ENCODE assay signal across 8 cellular contexts in the genomic region with DNA sequence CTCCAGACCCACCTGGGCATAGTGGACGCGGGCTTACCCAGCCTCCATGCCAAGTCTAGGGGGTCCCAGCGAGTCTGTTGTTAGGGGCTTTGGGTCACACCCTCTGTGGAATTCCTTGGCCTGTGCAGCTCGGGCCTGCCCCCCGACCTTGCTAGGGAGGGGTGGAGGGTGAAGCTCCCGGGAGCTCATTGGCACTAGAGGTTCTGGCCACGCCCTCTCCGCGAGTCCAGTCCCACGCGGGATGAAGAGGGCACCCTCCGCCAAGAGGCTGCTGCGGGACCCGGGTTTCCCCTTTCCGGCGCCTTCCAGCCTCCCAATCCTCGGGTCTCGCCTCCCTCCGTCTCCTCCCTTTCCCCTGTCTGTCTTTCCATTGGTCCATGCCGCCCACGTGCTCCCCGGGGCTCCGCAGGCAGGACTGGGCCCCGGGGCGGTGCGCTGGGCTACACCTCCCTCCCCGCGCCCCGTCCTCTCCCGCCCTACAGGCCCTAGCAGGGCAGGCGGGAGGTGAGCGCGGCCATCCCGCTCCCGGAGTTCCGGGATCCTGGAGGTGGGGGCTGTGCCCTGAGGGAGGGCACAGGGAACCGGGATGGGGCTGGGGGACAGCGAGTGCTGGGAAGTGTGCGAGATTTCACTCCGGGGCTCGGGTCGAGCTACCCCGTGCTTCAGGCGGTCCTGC. TPM values are rescaled to one million over a fixed set of nuclear protein-coding genes. Genes with fewer than 3 reads are reported as not detected.
A peak's percentile ranks its signal among the peaks of the same experiment; 100 is the strongest.
DNase-seq lines count a peak whose midpoint lies in the region; ATAC-seq, FAIRE-seq and TF ChIP-seq lines count a peak whose summit lies in the region.

No MANE protein-coding gene starts in this region.

- H3K27ac ChIP-seq in A549 = peak overlapping the region; percentile 94 to 98
- H3K27ac ChIP-seq in VCaP = peak overlapping the region; percentile 86
- peak overlapping the region; percentile 90 to 97 for H3K27ac ChIP-seq in breast epithelium
- peak overlapping the region; percentile 82 for H3K27ac ChIP-seq in iPS-20b (ENCODE audit: low read length)
- H3K27ac ChIP-seq in skin epidermis = peak overlapping the region; percentile 56 to 98 (median 94)

- H3K4me2 ChIP-seq in A549 = peak overlapping the region; percentile 80

- no peak for TF ChIP-seq CTCF in A549 (IDR thresholded peaks at IDR 0.05)
- TF ChIP-seq CTCF in VCaP (conservative IDR thresholded peaks at IDR 0.05) = no peak
- peak in 1 of 3 donors; percentile 11 for TF ChIP-seq CTCF in breast epithelium (IDR thresholded peaks at IDR 0.05)

- POLR2A ChIA-PET in A549 (lab: Yijun Ruan, JAX) = interaction anchor here (0.7 to 2.3 kb wide), 9 partner anchors 17 to 324 kb away, joined by 3 to 14 read pairs (median 5); a partner anchor contains a TSS

- TF ChIP-seq EP300 in A549 (IDR thresholded peaks at IDR 0.05) = no peak

- TF ChIP-seq POLR2A in A549 (IDR thresholded peaks at IDR 0.05; ENCODE audit: low read length) (peak; percentile 79), breast epithelium (IDR thresholded peaks at IDR 0.05) (peak; percentile 58)

- ATAC-seq in A549 = peak; percentile 77 to 85
- ATAC-seq in GM18867 (IDR thresholded peaks at IDR 0.05; ENCODE audit: unreplicated experiment) = peak; percentile 62
- ATAC-seq in HG03108 (IDR thresholded peaks at IDR 0.05; ENCODE audit: unreplicated experiment) = peak; percentile 63

- peaks cover 20% of the 10 kb centered on the region for H3K4me1 ChIP-seq in A549
- H3K4me1 ChIP-seq in breast epithelium = peaks cover 5 to 9% of the 10 kb centered on the region in 2 donors
- H3K4me1 ChIP-seq in iPS-20b (ENCODE audit: insufficient read depth, low read length) = peaks cover 11% of the 10 kb centered on the region

- DNase-seq in A549 (ENCODE audit: low read depth in 1 of 2, low spot score in 1 of 2) = peak; percentile 97 to 98
- DNase-seq in NCI-H2196 (lab: John Stamatoyannopoulos, UW; ENCODE audit: unreplicated experiment) = peak; percentile 93
- peak; percentile 93 to 94 for DNase-seq in breast epithelium (ENCODE audit: low spot score in 2 of 2)

- H3K9ac ChIP-seq in iPS-20b (ENCODE audit: low read depth, low read length) = peak overlapping the region; percentile 89; the same call in 1 of the 2 replicates

- no peak for FAIRE-seq in A549 (lab: Jason Lieb, UNC)

- intact Hi-C loops in breast epithelium (cut with DNase I; ENCODE audit: low total_unique reads) = loop anchor here (5.0 kb wide), 1 partner anchor 72 kb away; no protein-coding TSS in a partner anchor

- no peaks in the 10 kb centered on the region for H3K36me3 ChIP-seq in breast epithelium
- peaks cover 38% of the 10 kb centered on the region for H3K36me3 ChIP-seq in iPS-20b (ENCODE audit: insufficient read depth, low read depth, low read length)

- no peaks in the 10 kb centered on the region for H3K9me3 ChIP-seq in A549
- H3K9me3 ChIP-seq in breast epithelium = no peaks in the 10 kb centered on the region
- no peaks in the 10 kb centered on the region for H3K9me3 ChIP-seq in iPS-20b (ENCODE audit: insufficient read depth, low read depth, low read length)

- 0% methylated on average over 12 of the region's 44 CpGs for WGBS in A549 (ENCODE audit: missing lambda C conversion rate)

- TF ChIP-seq RAD21 in A549 (conservative IDR thresholded peaks at IDR 0.05 in 1 of 2, IDR thresholded peaks at IDR 0.05 in 1 of 2) = no peak

- CTCF ChIA-PET in A549 (lab: Yijun Ruan, JAX) = interaction anchor here (0.5 to 7.7 kb wide), 32 partner anchors 12 to 386 kb away, joined by 3 to 149 read pairs (median 5); a partner anchor contains a TSS

- H3K4me3 ChIP-seq in A549 (peak overlapping the region; percentile 71), breast epithelium (peak overlapping the region; percentile 73 to 82 (median 79)), iPS-20b (ENCODE audit: low read length) (peak overlapping the region; percentile 97), skin epidermis (peak overlapping the region; percentile 63 to 91 (median 77))

- H3K27me3 ChIP-seq in breast epithelium (no peaks in the 10 kb centered on the region), iPS-20b (ENCODE audit: insufficient read depth, low read length) (peaks cover 17% of the 10 kb centered on the region)

TF ChIP-seq in A549, 52 proteins besides CTCF, POLR2A, EP300 and RAD21:
- TF ChIP-seq JUN (IDR thresholded peaks at IDR 0.05) (peak in 1 of 2 experiments; percentile 54; a peak in 2 of 5 replicates), ZNF302 (CRISPR knock-in tag; IDR thresholded peaks at IDR 0.05) (no peak), MAFK (IDR thresholded peaks at IDR 0.05; ENCODE audit: partially characterized antibody) (no peak), GATA3 (IDR thresholded peaks at IDR 0.05; ENCODE audit: borderline replicate concordance) (0 out of 2 replicates have a peak, but pooled peaks have one; percentile 21), KDM1A (IDR thresholded peaks at IDR 0.05; ENCODE audit: low read depth) (no peak), CHD4 (IDR thresholded peaks at IDR 0.05; ENCODE audit: borderline replicate concordance) (no peak), CBX2 (IDR thresholded peaks at IDR 0.05; ENCODE audit: borderline replicate concordance, low read depth) (no peak)
- TF ChIP-seq, protein P1, sequence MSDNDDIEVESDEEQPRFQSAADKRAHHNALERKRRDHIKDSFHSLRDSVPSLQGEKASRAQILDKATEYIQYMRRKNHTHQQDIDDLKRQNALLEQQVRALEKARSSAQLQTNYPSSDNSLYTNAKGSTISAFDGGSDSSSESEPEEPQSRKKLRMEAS (IDR thresholded peaks at IDR 0.05) = peak; percentile 79
- TF ChIP-seq, protein P2, sequence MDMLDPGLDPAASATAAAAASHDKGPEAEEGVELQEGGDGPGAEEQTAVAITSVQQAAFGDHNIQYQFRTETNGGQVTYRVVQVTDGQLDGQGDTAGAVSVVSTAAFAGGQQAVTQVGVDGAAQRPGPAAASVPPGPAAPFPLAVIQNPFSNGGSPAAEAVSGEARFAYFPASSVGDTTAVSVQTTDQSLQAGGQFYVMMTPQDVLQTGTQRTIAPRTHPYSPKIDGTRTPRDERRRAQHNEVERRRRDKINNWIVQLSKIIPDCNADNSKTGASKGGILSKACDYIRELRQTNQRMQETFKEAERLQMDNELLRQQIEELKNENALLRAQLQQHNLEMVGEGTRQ (IDR thresholded peaks at IDR 0.05) = peak; percentile 98
- TF ChIP-seq, protein P3, sequence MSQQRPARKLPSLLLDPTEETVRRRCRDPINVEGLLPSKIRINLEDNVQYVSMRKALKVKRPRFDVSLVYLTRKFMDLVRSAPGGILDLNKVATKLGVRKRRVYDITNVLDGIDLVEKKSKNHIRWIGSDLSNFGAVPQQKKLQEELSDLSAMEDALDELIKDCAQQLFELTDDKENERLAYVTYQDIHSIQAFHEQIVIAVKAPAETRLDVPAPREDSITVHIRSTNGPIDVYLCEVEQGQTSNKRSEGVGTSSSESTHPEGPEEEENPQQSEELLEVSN (IDR thresholded peaks at IDR 0.05; ENCODE audit: borderline replicate concordance, low read depth) = peak; percentile 69; the same call in 1 of the 2 replicates

RNA-seq across cellular contexts. Expression of a gene that starts 3.5 kb away (rescaled TPM):
- 27.8 and 29.1 TPM in 2 replicates for polyA plus RNA-seq in A549 (2011; rRNA removed)
- 49.7 and 73.5 TPM in 2 replicates for polyA plus RNA-seq in A549 (2012; cell fraction: cytosol; rRNA removed)
- 120 and 139 TPM in 2 replicates for polyA plus RNA-seq in A549 (2012; cell fraction: nucleus; rRNA removed)
- polyA plus RNA-seq in A549 (2017; fragmentation: RNase III; extraction: RNeasy Plus Mini Kit Qiagen cat#74134 plus additional on column Dnase treatment) = 27.5 to 32.2 TPM (median 30.9 TPM) in 3 replicates
- 17.2 and 19.7 TPM in 2 replicates for polyA minus RNA-seq in A549 (2011; rRNA and poly(A)+ RNA removed)
- 10 to 100 TPM; 14.1 to 22.4 (median 14.4) TPM for total RNA-seq in breast epithelium

RNA-seq across cellular contexts. Expression of a gene that starts 15.5 kb away (rescaled TPM):
- polyA plus RNA-seq in A549 (2011; rRNA removed) (143 and 148 TPM in 2 replicates), A549 (2017; fragmentation: RNase III; extraction: RNeasy Plus Mini Kit Qiagen cat#74134 plus additional on column Dnase treatment) (176 to 228 TPM (median 205 TPM) in 3 replicates)
- polyA plus RNA-seq in A549 (2012; cell fraction: cytosol; rRNA removed) = 166 and 178 TPM in 2 replicates
- polyA plus RNA-seq in A549 (2012; cell fraction: nucleus; rRNA removed) = 150 and 235 TPM in 2 replicates
- polyA minus RNA-seq in A549 (2011; rRNA and poly(A)+ RNA removed) = 86.7 and 96.2 TPM in 2 replicates
- 100 to 1,000 TPM in 1 of 3 donors, 10 to 100 TPM in 2; 84.2 to 102 (median 93.1) TPM for total RNA-seq in breast epithelium

RNA-seq across cellular contexts. Expression of a gene that starts 22.9 kb away (rescaled TPM):
- 0.03 TPM in 1 of 2 replicates, not detected in the other for polyA plus RNA-seq in A549 (2011; rRNA removed)
- polyA plus RNA-seq in A549 (2012; cell fraction: cytosol; rRNA removed) = 0.03 TPM in 1 of 2 replicates, not detected in the other
- polyA plus RNA-seq in A549 (2012; cell fraction: nucleus; rRNA removed) = 0.04 and 0.05 TPM in 2 replicates
- 0.03 TPM in 1 of 3 replicates, not detected in the others for polyA plus RNA-seq in A549 (2017; fragmentation: RNase III; extraction: RNeasy Plus Mini Kit Qiagen cat#74134 plus additional on column Dnase treatment)
- not detected in 2 replicates for polyA minus RNA-seq in A549 (2011; rRNA and poly(A)+ RNA removed)
- under 1 TPM in 1 of 3 donors, not detected in 2; 0.33 TPM for total RNA-seq in breast epithelium

RNA-seq across cellular contexts. Expression of a gene that starts 46.9 kb away (rescaled TPM):
- polyA plus RNA-seq in A549 (2011; rRNA removed) = 4.1 and 7.3 TPM in 2 replicates
- 7.7 and 10.1 TPM in 2 replicates for polyA plus RNA-seq in A549 (2012; cell fraction: cytosol; rRNA removed)
- 45.2 and 51.9 TPM in 2 replicates for polyA plus RNA-seq in A549 (2012; cell fraction: nucleus; rRNA removed)
- 5.3 to 8.1 TPM (median 7.6 TPM) in 3 replicates for polyA plus RNA-seq in A549 (2017; fragmentation: RNase III; extraction: RNeasy Plus Mini Kit Qiagen cat#74134 plus additional on column Dnase treatment)
- 6.4 and 14.3 TPM in 2 replicates for polyA minus RNA-seq in A549 (2011; rRNA and poly(A)+ RNA removed)
- total RNA-seq in breast epithelium = 1 to 10 TPM; 1.3 to 2.3 (median 2.3) TPM

RNA-seq across cellular contexts. Expression of a gene that starts 50.9 kb away (rescaled TPM):
- polyA plus RNA-seq in A549 (2011; rRNA removed) (45.7 and 51.0 TPM in 2 replicates), A549 (2017; fragmentation: RNase III; extraction: RNeasy Plus Mini Kit Qiagen cat#74134 plus additional on column Dnase treatment) (32.4 to 37.9 TPM (median 37.5 TPM) in 3 replicates)
- polyA plus RNA-seq in A549 (2012; cell fraction: cytosol; rRNA removed) = 39.6 and 41.6 TPM in 2 replicates
- 201 and 245 TPM in 2 replicates for polyA plus RNA-seq in A549 (2012; cell fraction: nucleus; rRNA removed)
- polyA minus RNA-seq in A549 (2011; rRNA and poly(A)+ RNA removed) = 56.3 and 70.0 TPM in 2 replicates
- 10 to 100 TPM; 29.1 to 53.4 (median 48.7) TPM for total RNA-seq in breast epithelium

Comparison
In these comparisons a context has a peak if more than half of its experiments do, and no peak if none do; other contexts are left out.
1. Peak in every context shown above with its lines: DNase-seq, ATAC-seq, H3K4me3 ChIP-seq and H3K27ac ChIP-seq.